11 cellular contexts compared by ENCODE assay signal in the genomic region with DNA sequence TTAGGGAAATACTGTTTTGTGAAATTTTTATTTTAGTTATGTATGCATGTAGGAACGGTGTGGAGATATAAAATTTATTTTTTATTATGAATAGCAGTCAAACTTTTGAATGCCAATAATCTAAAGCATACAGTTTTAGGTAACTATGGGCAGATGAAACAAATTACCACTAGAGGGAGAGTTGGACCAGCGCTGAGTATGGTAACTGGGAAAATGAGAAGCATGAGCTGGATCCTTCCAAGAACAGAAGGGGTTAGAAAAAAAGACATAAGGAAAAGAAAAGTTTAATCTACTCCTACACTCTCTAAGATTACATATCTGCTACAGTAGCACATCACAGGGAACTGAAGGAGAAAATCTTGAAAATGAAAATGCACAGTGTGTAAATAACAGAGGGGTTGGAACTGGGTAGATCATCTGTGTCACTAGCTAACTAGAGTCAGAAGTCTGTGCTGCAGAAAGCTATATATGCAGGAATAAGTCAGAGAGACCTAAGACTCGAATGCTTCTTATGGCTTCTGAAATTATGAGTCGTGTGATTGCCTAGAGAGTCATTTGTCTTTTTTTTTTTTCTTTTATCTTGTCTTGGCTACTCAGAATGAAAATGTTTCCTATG. TPM values are rescaled to one million over a fixed set of nuclear protein-coding genes. Genes with fewer than 3 reads are reported as not detected.
DNase-seq lines count a peak whose midpoint lies in the region; ATAC-seq, FAIRE-seq and TF ChIP-seq lines count a peak whose summit lies in the region.
"Had no signal": no experiment of that assay in that cellular context is flagged by ENCODE, and none has a peak within 500 bp of the region (broad histone marks: within the 10 kb centered on the region; RNA-seq: fewer than 3 reads in every experiment).

No MANE protein-coding gene starts in this region.

- FAIRE-seq in H1 (lab: Jason Lieb, UNC): peak; percentile 55
- FAIRE-seq: RCC 7860 had no signal

- no peak overlapping the region for H3K14ac ChIP-seq in H1 (ENCODE audit: insufficient read length)

- H2AFZ ChIP-seq in H1 (ENCODE audit: low read length): peak overlapping the region; percentile 68; the same call in 1 of the 2 replicates

- H3K27me3 ChIP-seq in H1 (replicated peaks in 1 of 4; ENCODE audit: control insufficient read depth in 3 of 4, extremely low read depth in 1 of 4, insufficient read depth in 3 of 4, low read length in 3 of 4) (no peaks in the 10 kb centered on the region), psoas muscle (ENCODE audit: insufficient read depth in 3 of 3, low read length in 2 of 3) (no peaks in the 10 kb centered on the region), stomach (no peaks in the 10 kb centered on the region)
- H3K27me3 ChIP-seq: brain microvascular endothelial cell had no signal

- WGBS in H1 (ENCODE audit: extremely low coverage in 1 of 2, insufficient coverage in 1 of 2, insufficient read length in 1 of 2, insufficient replicate concordance in 2 of 2, low coverage in 1 of 2, low lambda C conversion rate in 2 of 2, missing lambda C conversion rate in 1 of 2), 2 experiments: 35 to 100% methylated on average over 1 to 4 of the region's 4 CpGs
- 17 to 23% (median 19%) methylated on average over 4 of the region's 4 CpGs for WGBS in psoas muscle, 3 donors
- WGBS in stomach, 5 donors: 23 to 32% (median 25%) methylated on average over 4 of the region's 4 CpGs

- DNase-seq in DMS153 treated with DMSO at 0.1 percent for 48 hours (lab: John Stamatoyannopoulos, UW; ENCODE audit: unreplicated experiment) (peak; percentile 27), DMS153 (lab: John Stamatoyannopoulos, UW) (no peak), NCI-H2227 (lab: John Stamatoyannopoulos, UW; ENCODE audit: unreplicated experiment) (peak; percentile 51), H1 (ENCODE audit: low read depth in 1 of 2, low spot score in 2 of 2) (no peak), psoas muscle (no peak), stomach (no peak), HK-2 (ENCODE audit: unreplicated experiment) (no peak)
- DNase-seq: brain microvascular endothelial cell had no signal

- TF ChIP-seq RAD21 in H1 (IDR thresholded peaks at IDR 0.05 in 1 of 2, conservative IDR thresholded peaks at IDR 0.05 in 1 of 2; ENCODE audit: low read depth in 2 of 2, low read length in 2 of 2): peak; percentile 73 to 80

- no peaks in the 10 kb centered on the region for H3K9me3 ChIP-seq in H1 (ENCODE audit: insufficient read depth in 2 of 2, low read depth in 1 of 2, low read length in 1 of 2)
- H3K9me3 ChIP-seq in psoas muscle: no peaks in the 10 kb centered on the region
- H3K9me3 ChIP-seq in stomach: no peaks in the 10 kb centered on the region

- H3K4me3 ChIP-seq in H1 (ENCODE audit: extremely low read depth in 1 of 4, insufficient read depth in 2 of 4, low read depth in 3 of 4, low read length in 4 of 4) (no peak overlapping the region), psoas muscle (no peak overlapping the region), stomach (no peak overlapping the region)

- H3K79me2 ChIP-seq in H1 (ENCODE audit: control insufficient read depth in 1 of 2, insufficient read depth in 2 of 2, low read length in 2 of 2): no peaks in the 10 kb centered on the region

- ATAC-seq in psoas muscle: no peak
- no peak for ATAC-seq in HG02970 (IDR thresholded peaks at IDR 0.05; ENCODE audit: low FRiP score, unreplicated experiment)

- H3K9ac ChIP-seq in H1 (replicated peaks in 1 of 4; ENCODE audit: extremely low read depth in 1 of 4, low read depth in 3 of 4, low read length in 3 of 4): no peak overlapping the region

- no peak overlapping the region for H3K56ac ChIP-seq in H1 (replicated peaks; ENCODE audit: insufficient read length, low read depth, low read length)

- no peak overlapping the region for H2BK5ac ChIP-seq in H1 (ENCODE audit: low read depth, low read length)

- H3K4me1 ChIP-seq in H1 (replicated peaks in 1 of 4; ENCODE audit: control insufficient read depth in 3 of 4, insufficient read depth in 4 of 4, low read length in 3 of 4) (no peaks in the 10 kb centered on the region), psoas muscle (no peaks in the 10 kb centered on the region), stomach (no peaks in the 10 kb centered on the region)

- H3K23me2 ChIP-seq in H1 (ENCODE audit: low read depth, low read length): no peaks in the 10 kb centered on the region

- CTCF ChIA-PET in H1 (lab: Charles Lee; ENCODE audit: partially characterized antibody): interaction anchor here (0.6 to 7.3 kb wide), 47 partner anchors 8 to 1944 kb away, joined by 3 to 66 read pairs (median 5); a partner anchor contains a TSS

- H4K8ac ChIP-seq in H1 (ENCODE audit: extremely low read depth, insufficient read depth, low read length): no peak overlapping the region

- H3K4me2 ChIP-seq in H1 (ENCODE audit: insufficient read depth in 1 of 2, low read depth in 2 of 2, low read length in 2 of 2): no peak overlapping the region

- H2BK12ac ChIP-seq in H1 (ENCODE audit: low read depth, low read length): no peak overlapping the region

- no peak overlapping the region for H4K5ac ChIP-seq in H1 (ENCODE audit: insufficient read length, low read depth, low read length)

- no peak overlapping the region for H3K18ac ChIP-seq in H1 (ENCODE audit: extremely low read depth, low read length)

- H3K36me3 ChIP-seq in H1 (ENCODE audit: control insufficient read depth in 2 of 4, insufficient read depth in 4 of 4, low read length in 3 of 4) (no peaks in the 10 kb centered on the region), psoas muscle (ENCODE audit: insufficient read depth in 1 of 2, low read depth in 1 of 2) (no peaks in the 10 kb centered on the region), stomach (no peaks in the 10 kb centered on the region)
- H3K36me3 ChIP-seq: brain microvascular endothelial cell had no signal

- H2AK5ac ChIP-seq in H1 (ENCODE audit: low read depth, low read length): no peak overlapping the region

- no peak overlapping the region for H2BK120ac ChIP-seq in H1 (replicated peaks; ENCODE audit: low read depth, low read length)

- H2BK20ac ChIP-seq in H1 (ENCODE audit: low read length): no peak overlapping the region

- H3K23ac ChIP-seq in H1 (ENCODE audit: insufficient read length): no peak overlapping the region

- intact Hi-C loops in psoas muscle (cut with DNase I): no loop called here
- intact Hi-C loops in stomach (cut with DNase I; ENCODE audit: low total_unique reads): no loop called here

- TF ChIP-seq CTCF in H1 (IDR thresholded peaks at IDR 0.05; ENCODE audit: control extremely low read depth in 1 of 3, insufficient read depth in 1 of 3, low read depth in 1 of 3, low read length in 3 of 3) (peak in 2 of 3 experiments; percentile 59 to 67; a peak in 3 of 4 replicates), psoas muscle (IDR thresholded peaks at IDR 0.05) (peak; percentile 26), stomach (IDR thresholded peaks at IDR 0.05) (peak in 3 of 7 experiments; percentile 30 to 51 (median 44))

- H4K91ac ChIP-seq in H1 (replicated peaks; ENCODE audit: insufficient read length, low read length): no peak overlapping the region

- H3K79me1 ChIP-seq in H1 (ENCODE audit: low read depth, low read length): no peaks in the 10 kb centered on the region

- H3K4ac ChIP-seq in H1 (replicated peaks; ENCODE audit: insufficient read length, low read depth, low read length): no peak overlapping the region

- no peak overlapping the region for H2BK15ac ChIP-seq in H1 (ENCODE audit: low read length)

- H3K27ac ChIP-seq in H1 (ENCODE audit: low read depth, low read length): no peak overlapping the region
- H3K27ac ChIP-seq in psoas muscle: no peak overlapping the region
- H3K27ac ChIP-seq in stomach: no peak overlapping the region
- H3K27ac ChIP-seq: brain microvascular endothelial cell had no signal

- no peaks in the 10 kb centered on the region for H4K20me1 ChIP-seq in H1 (replicated peaks in 1 of 2; ENCODE audit: control insufficient read depth in 1 of 2, insufficient read depth in 2 of 2, low read length in 2 of 2)

- TF ChIP-seq POLR2A in H1 (IDR thresholded peaks at IDR 0.05; ENCODE audit: control extremely low read depth in 1 of 2, low read depth in 2 of 2, low read length in 2 of 2) (no peak), stomach (IDR thresholded peaks at IDR 0.05) (no peak)

- TF ChIP-seq EP300 in H1 (IDR thresholded peaks at IDR 0.05; ENCODE audit: borderline replicate concordance in 1 of 2, low read depth in 2 of 2, low read length in 2 of 2) (no peak), stomach (IDR thresholded peaks at IDR 0.05) (no peak)

- POLR2A ChIA-PET in H1 (lab: Charles Lee; ENCODE audit: partially characterized antibody): no interaction called here

TF ChIP-seq in H1, 55 proteins besides CTCF, POLR2A, EP300 and RAD21 (continues in another document):
- TF ChIP-seq SIX5 (IDR thresholded peaks at IDR 0.05; ENCODE audit: low read depth, low read length): no peak
- no peak for TF ChIP-seq CTBP2 (IDR thresholded peaks at IDR 0.05; ENCODE audit: borderline replicate concordance, insufficient read depth, insufficient read length, low read length)
- no peak for TF ChIP-seq MAFK (IDR thresholded peaks at IDR 0.05; ENCODE audit: low read depth, low read length)

RNA-seq across cellular contexts. Expression of a gene that starts 15.6 kb away (rescaled TPM):
- total RNA-seq in H1 (2021; fragmentation: NEBNext Ultra II Directional; extraction: Animal tissue kit (Norgen Biotek cat#: 25700)): not detected in 2 replicates
- not detected in 2 replicates for polyA plus RNA-seq in H1 (2011; rRNA removed)
- not detected for polyA plus RNA-seq in H1 (2011; cell fraction: cytosol; rRNA removed)
- polyA plus RNA-seq in H1 (2011; cell fraction: nucleus; rRNA removed): not detected
- not detected in 4 replicates for polyA plus RNA-seq in H1 (2012, experiment 1 of 2)
- not detected for polyA plus RNA-seq in H1 (2012, experiment 2 of 2)
- not detected for polyA plus RNA-seq in H1 (2013, experiment 1 of 2)
- polyA plus RNA-seq in H1 (2013, experiment 2 of 2): not detected
- polyA minus RNA-seq in H1 (2011; rRNA and poly(A)+ RNA removed): not detected in 2 replicates
- not detected for polyA minus RNA-seq in H1 (2011; cell fraction: cytosol; rRNA and poly(A)+ RNA removed)
- not detected for polyA minus RNA-seq in H1 (2011; cell fraction: nucleus; rRNA and poly(A)+ RNA removed)
- not detected for total RNA-seq in psoas muscle
- under 1 TPM in 1 of 3 donors, not detected in 2; 0.23 TPM for polyA plus RNA-seq in psoas muscle
- total RNA-seq in stomach: not detected
- polyA plus RNA-seq in stomach: 1 to 10 TPM in 1 of 3 donors, under 1 TPM in 1, not detected in 1; 0.40 to 6.9 TPM
- total RNA-seq: mesenteric fat pad had no signal

RNA-seq across cellular contexts. Expression of a gene that starts 46.7 kb away (rescaled TPM):
- not detected in 2 replicates for total RNA-seq in H1 (2021; fragmentation: NEBNext Ultra II Directional; extraction: Animal tissue kit (Norgen Biotek cat#: 25700))
- not detected in 2 replicates for polyA plus RNA-seq in H1 (2011; rRNA removed)
- polyA plus RNA-seq in H1 (2011; cell fraction: cytosol; rRNA removed): not detected
- polyA plus RNA-seq in H1 (2011; cell fraction: nucleus; rRNA removed): not detected
- not detected in 4 replicates for polyA plus RNA-seq in H1 (2012, experiment 1 of 2)
- not detected for polyA plus RNA-seq in H1 (2012, experiment 2 of 2)
- polyA plus RNA-seq in H1 (2013, experiment 1 of 2): not detected
- polyA plus RNA-seq in H1 (2013, experiment 2 of 2): not detected
- not detected in 2 replicates for polyA minus RNA-seq in H1 (2011; rRNA and poly(A)+ RNA removed)
- not detected for polyA minus RNA-seq in H1 (2011; cell fraction: cytosol; rRNA and poly(A)+ RNA removed)
- polyA minus RNA-seq in H1 (2011; cell fraction: nucleus; rRNA and poly(A)+ RNA removed): not detected
- under 1 TPM in 2 of 4 donors, not detected in 2; 0.38 to 0.52 TPM for total RNA-seq in psoas muscle
- polyA plus RNA-seq in psoas muscle: 1 to 10 TPM in 1 of 3 donors, under 1 TPM in 1, not detected in 1; 0.80 to 2.2 TPM
- total RNA-seq in stomach: not detected
- 10 to 100 TPM in 1 of 3 donors, 1 to 10 TPM in 2; 1.7 to 52.9 (median 6.2) TPM for polyA plus RNA-seq in stomach

Comparison
In these comparisons a context has a peak if more than half of its experiments do, and no peak if none do; other contexts are left out.
1. DNase-seq: peak in DMS153 treated with DMSO at 0.1 percent for 48 hours (single experiment) and NCI-H2227 (single experiment); none in DMS153 (single experiment), H1 (0 of 2), psoas muscle (0 of 2), stomach (single experiment) and HK-2 (single experiment).